Comparison of ENCODE assay signal across 1 cellular context in genomic region chr12:93569301-93569655, GRCh38.
TF ChIP-seq lines count a peak whose summit lies in the region.

No MANE protein-coding gene starts in this region.

TF ChIP-seq in liver, 16 proteins besides CTCF, POLR2A, EP300 and RAD21 (continued from another document):
- TF ChIP-seq REST (IDR thresholded peaks at IDR 0.05) (no peak), FOXA1 (IDR thresholded peaks at IDR 0.05) (no peak), FOXA2 (IDR thresholded peaks at IDR 0.05) (no peak), NR2F2 (IDR thresholded peaks at IDR 0.05) (no peak)
